ENCODE assay signal across 23 cellular contexts in genomic region chr13:37599509-37599908, GRCh38. TPM values are rescaled to one million over a fixed set of nuclear protein-coding genes. Genes with fewer than 3 reads are reported as not detected.
DNase-seq lines count a peak whose midpoint lies in the region; FAIRE-seq and TF ChIP-seq lines count a peak whose summit lies in the region.
"Had no signal": no experiment of that assay in that cellular context is flagged by ENCODE, and none has a peak within 500 bp of the region (broad histone marks: within the 10 kb centered on the region; RNA-seq: fewer than 3 reads in every experiment).

No MANE protein-coding gene starts in this region.

- no peaks in the 10 kb centered on the region for H3K36me3 ChIP-seq in breast epithelium
- H3K36me3 ChIP-seq in endothelial cell of umbilical vein (ENCODE audit: control insufficient read depth in 2 of 2, extremely low read depth in 1 of 2, insufficient read depth in 2 of 2, low read length in 2 of 2): no peaks in the 10 kb centered on the region
- H3K36me3 ChIP-seq: BE2C had no signal

- H3K27ac ChIP-seq in breast epithelium (peak overlapping the region; percentile 15 to 46), endothelial cell of umbilical vein (ENCODE audit: insufficient read depth, low read depth, low read length) (no peak overlapping the region)

- FAIRE-seq in endothelial cell of umbilical vein (lab: Jason Lieb, UNC) (peak; percentile 12), frontal cortex (lab: Jason Lieb, UNC) (no peak)
- FAIRE-seq: H1, HTR-8/SVneo, RCC 7860 had no signal

- intact Hi-C loops in breast epithelium (cut with DNase I; ENCODE audit: low total_unique reads): no loop called here
- intact Hi-C loops in MCF 10A (cut with micrococcal nuclease): loop anchor here (10.0 kb wide), 1 partner anchor 155 kb away; no protein-coding TSS in a partner anchor
- intact Hi-C loops in endothelial cell of umbilical vein (cut with micrococcal nuclease): no loop called here

- H3K4me3 Mint-ChIP-seq in MCF 10A (ENCODE audit: unreplicated experiment): no peak overlapping the region
- peak overlapping the region; percentile 83 for H3K4me3 Mint-ChIP-seq in mesothelial cell of epicardium
- H3K4me3 Mint-ChIP-seq in type B pancreatic cell: peak overlapping the region; percentile 57
- H3K4me3 Mint-ChIP-seq: CD4-positive, CD25-positive, alpha-beta regulatory T cell had no signal

- H3K27ac Mint-ChIP-seq in MCF 10A (ENCODE audit: low read depth, unreplicated experiment): no peak overlapping the region
- H3K27ac Mint-ChIP-seq in mesothelial cell of epicardium: peak overlapping the region; percentile 80
- no peak overlapping the region for H3K27ac Mint-ChIP-seq in type B pancreatic cell
- H3K27ac Mint-ChIP-seq: CD4-positive, CD25-positive, alpha-beta regulatory T cell had no signal

- TF ChIP-seq CTCF in breast epithelium (IDR thresholded peaks at IDR 0.05): no peak
- no peak for TF ChIP-seq CTCF in MCF 10A (IDR thresholded peaks at IDR 0.05; ENCODE audit: unreplicated experiment)
- no peak for TF ChIP-seq CTCF in endothelial cell of umbilical vein (IDR thresholded peaks at IDR 0.05; ENCODE audit: extremely low read depth in 1 of 2, insufficient read depth in 1 of 2, low read depth in 1 of 2, low read length in 2 of 2)
- no peak for TF ChIP-seq CTCF in mesothelial cell of epicardium (IDR thresholded peaks at IDR 0.05; ENCODE audit: unreplicated experiment)
- no peak for TF ChIP-seq CTCF in type B pancreatic cell (conservative IDR thresholded peaks at IDR 0.05)

- DNase-seq in breast epithelium (ENCODE audit: low spot score in 2 of 2): no peak
- DNase-seq in MCF 10A (ENCODE audit: unreplicated experiment): no peak
- peak; percentile 24 for DNase-seq in endothelial cell of umbilical vein (ENCODE audit: low read depth, low spot score)
- no peak for DNase-seq in mesothelial cell of epicardium (ENCODE audit: low spot score in 2 of 2, unreplicated experiment in 2 of 2)
- DNase-seq in type B pancreatic cell (ENCODE audit: extremely low spot score, unreplicated experiment): no peak
- no peak for DNase-seq in cortex of kidney (lab: John Stamatoyannopoulos, UW)
- no peak for DNase-seq in frontal cortex (ENCODE audit: low spot score in 2 of 2)
- DNase-seq in NCI-H82 treated with DMSO at 0.1 percent for 48 hours (lab: John Stamatoyannopoulos, UW; ENCODE audit: unreplicated experiment): no peak
- DNase-seq: 8988T; BE2C; CD4-positive, CD25-positive, alpha-beta regulatory T cell; DMS153; GF-D8; NCI-H1092 treated with DMSO at 0.1 percent for 48 hours; NCI-H2081; NCI-H2171 treated with DMSO at 0.1 percent for 48 hours; NCI-H446; NCI-H526 treated with DMSO at 0.1 percent for 48 hours; NK-92 treated with Interleukin-12 subunit alpha and Interleukin-12 subunit beta, amount 100 ng/mL, for 24 hours had no signal

- no peak for TF ChIP-seq POLR2A in breast epithelium (IDR thresholded peaks at IDR 0.05)
- TF ChIP-seq POLR2A in endothelial cell of umbilical vein (IDR thresholded peaks at IDR 0.05; ENCODE audit: low read depth, low read length): no peak

- dilution Hi-C loops in endothelial cell of umbilical vein (cut with MboI; ENCODE audit: extremely low pct_ligation_motif_present, low sequenced_read_pairs): no loop called here

- no peaks in the 10 kb centered on the region for H3K79me2 ChIP-seq in endothelial cell of umbilical vein (ENCODE audit: control insufficient read depth, insufficient read depth, low read length)

- H3K4me1 ChIP-seq in breast epithelium (no peaks in the 10 kb centered on the region), endothelial cell of umbilical vein (ENCODE audit: control insufficient read depth, extremely low read depth, insufficient read depth, low read length) (peaks cover 12% of the 10 kb centered on the region)
- H3K4me1 ChIP-seq: BE2C had no signal

- POLR2A ChIA-PET in MCF 10A (lab: Yijun Ruan, JAX) (no interaction called here), endothelial cell of umbilical vein (lab: Charles Lee) (no interaction called here)

- H3K27me3 Mint-ChIP-seq in MCF 10A (ENCODE audit: insufficient read depth, unreplicated experiment): no peaks in the 10 kb centered on the region
- H3K27me3 Mint-ChIP-seq in mesothelial cell of epicardium (ENCODE audit: low read depth): no peaks in the 10 kb centered on the region
- peaks cover 3% of the 10 kb centered on the region for H3K27me3 Mint-ChIP-seq in type B pancreatic cell
- H3K27me3 Mint-ChIP-seq: CD4-positive, CD25-positive, alpha-beta regulatory T cell had no signal

- peak overlapping the region in 1 of 3 donors; percentile 36 for H3K4me3 ChIP-seq in breast epithelium
- H3K4me3 ChIP-seq in endothelial cell of umbilical vein (replicated peaks in 1 of 3; ENCODE audit: insufficient read depth in 1 of 3, low read depth in 1 of 3, low read length in 3 of 3): no peak overlapping the region

- H3K9ac ChIP-seq in endothelial cell of umbilical vein (replicated peaks; ENCODE audit: extremely low read depth, insufficient read depth, low read length): no peak overlapping the region

- H3K27me3 ChIP-seq in breast epithelium (no peaks in the 10 kb centered on the region), endothelial cell of umbilical vein (ENCODE audit: control insufficient read depth in 2 of 2, insufficient read depth in 2 of 2, low read length in 2 of 2) (no peaks in the 10 kb centered on the region)

- no peaks in the 10 kb centered on the region for H3K9me3 ChIP-seq in breast epithelium
- no peaks in the 10 kb centered on the region for H3K9me3 ChIP-seq in endothelial cell of umbilical vein (replicated peaks; ENCODE audit: control insufficient read depth, insufficient read depth, low read length)
- H3K9me3 ChIP-seq: BE2C had no signal

- peak overlapping the region; percentile 37 for H2AFZ ChIP-seq in endothelial cell of umbilical vein (ENCODE audit: low read depth, low read length)

- H4K20me1 ChIP-seq in endothelial cell of umbilical vein (replicated peaks; ENCODE audit: control insufficient read depth, extremely low read depth, insufficient read depth, low read length): no peaks in the 10 kb centered on the region

- BruUV-seq in MCF 10A (replicated peaks; lab: Mats Ljungman, UMichigan): no TSS peak
- BruUV-seq in endothelial cell of umbilical vein (replicated peaks; lab: Mats Ljungman, UMichigan): no TSS peak

- no peak overlapping the region for H3K4me2 ChIP-seq in endothelial cell of umbilical vein (ENCODE audit: insufficient read depth, low read length)

- CTCF ChIA-PET in MCF 10A (lab: Yijun Ruan, JAX): interaction anchor here (0.5 to 11.5 kb wide), 4 partner anchors 230 to 530 kb away, joined by 3 to 103 read pairs (median 4); partner anchors contain the start of gene CSNK1A1L
- CTCF ChIA-PET in endothelial cell of umbilical vein (lab: Charles Lee): interaction anchor here (1.0 to 8.4 kb wide), 3 partner anchors 471 to 522 kb away, joined by 3 to 102 read pairs (median 3); partner anchors contain the start of gene CSNK1A1L

- H3K9me1 ChIP-seq in endothelial cell of umbilical vein (replicated peaks; ENCODE audit: control insufficient read depth, extremely low read depth, insufficient read depth, low read length): no peaks in the 10 kb centered on the region

- no peaks in the 10 kb centered on the region for H3K9me3 Mint-ChIP-seq in MCF 10A (ENCODE audit: unreplicated experiment)
- no peaks in the 10 kb centered on the region for H3K9me3 Mint-ChIP-seq in mesothelial cell of epicardium
- no peaks in the 10 kb centered on the region for H3K9me3 Mint-ChIP-seq in type B pancreatic cell

- H3K36me3 Mint-ChIP-seq in MCF 10A (ENCODE audit: insufficient read depth, unreplicated experiment): no peaks in the 10 kb centered on the region
- H3K36me3 Mint-ChIP-seq in mesothelial cell of epicardium: peaks cover 3% of the 10 kb centered on the region
- H3K36me3 Mint-ChIP-seq in type B pancreatic cell: peaks cover 4% of the 10 kb centered on the region
- H3K36me3 Mint-ChIP-seq: CD4-positive, CD25-positive, alpha-beta regulatory T cell had no signal

- H3K4me1 Mint-ChIP-seq in MCF 10A (ENCODE audit: insufficient read depth, unreplicated experiment) (peaks cover 5% of the 10 kb centered on the region), mesothelial cell of epicardium (peaks cover 81% of the 10 kb centered on the region), type B pancreatic cell (ENCODE audit: unreplicated experiment) (peaks cover 23% of the 10 kb centered on the region)
- H3K4me1 Mint-ChIP-seq: CD4-positive, CD25-positive, alpha-beta regulatory T cell had no signal

TF ChIP-seq in endothelial cell of umbilical vein, 7 proteins besides CTCF, POLR2A, EP300 and RAD21:
- no peak for TF ChIP-seq GATA2 (IDR thresholded peaks at IDR 0.05; ENCODE audit: insufficient read depth, insufficient read length, low read depth, low read length)
- TF ChIP-seq MYC (IDR thresholded peaks at IDR 0.05; ENCODE audit: low read depth, low read length): no peak
- TF ChIP-seq FOS (IDR thresholded peaks at IDR 0.05; ENCODE audit: borderline replicate concordance, insufficient read depth, low read length): no peak
- TF ChIP-seq POLR2AphosphoS5 (IDR thresholded peaks at IDR 0.05; ENCODE audit: insufficient read depth, low read depth, low read length): no peak
- TF ChIP-seq JUN (IDR thresholded peaks at IDR 0.05; ENCODE audit: borderline replicate concordance, insufficient read depth, insufficient read length, low read depth): no peak
- no peak for TF ChIP-seq EZH2 (IDR thresholded peaks at IDR 0.05; ENCODE audit: borderline replicate concordance, low read depth, low read length, severe bottlenecking)
- TF ChIP-seq MAX (IDR thresholded peaks at IDR 0.05; ENCODE audit: insufficient read depth, insufficient read length): no peak
TF ChIP-seq in endothelial cell of umbilical vein: peak in this region for 0.

RNA-seq across cellular contexts. Expression of gene POSTN, which starts 0.9 kb away (rescaled TPM):
- total RNA-seq in breast epithelium: 10 to 100 TPM; 20.1 to 30.8 (median 27.8) TPM
- 44.0 and 73.0 TPM in 2 replicates for total RNA-seq in MCF 10A (2022)
- 0.29 and 0.55 TPM in 2 replicates for total RNA-seq in endothelial cell of umbilical vein
- 0.29 and 0.41 TPM in 2 replicates for polyA plus RNA-seq in endothelial cell of umbilical vein
- 0.63 and 0.85 TPM in 2 replicates for polyA plus RNA-seq in endothelial cell of umbilical vein (2011; cell fraction: cytosol; rRNA removed)
- 1.0 and 1.6 TPM in 2 replicates for polyA plus RNA-seq in endothelial cell of umbilical vein (2011; cell fraction: nucleus; rRNA removed)
- 3.3 and 6.9 TPM in 2 replicates for polyA plus RNA-seq in endothelial cell of umbilical vein (2012)
- polyA minus RNA-seq in endothelial cell of umbilical vein: 0.70 and 1.6 TPM in 2 replicates
- not detected for polyA minus RNA-seq in endothelial cell of umbilical vein (2011; cell fraction: cytosol; rRNA and poly(A)+ RNA removed)
- polyA minus RNA-seq in endothelial cell of umbilical vein (2011; cell fraction: nucleus; rRNA and poly(A)+ RNA removed): 0.96 and 1.2 TPM in 2 replicates
- 445 to 474 TPM (median 451 TPM) in 3 replicates for total RNA-seq in mesothelial cell of epicardium
- total RNA-seq in type B pancreatic cell (ENCODE audit: low replicate concordance): 75.2 and 295 TPM in 2 replicates
- total RNA-seq in frontal cortex: 2.0 TPM
- total RNA-seq: CD4-positive, CD25-positive, alpha-beta regulatory T cell; SK-MEL-5 had no signal
- polyA plus RNA-seq: CD4-positive, CD25-positive, alpha-beta regulatory T cell had no signal
